19 cellular contexts compared by ENCODE assay signal in genomic region chr4:55609393-55609821, GRCh38. TPM values are rescaled to one million over a fixed set of nuclear protein-coding genes. Genes with fewer than 3 reads are reported as not detected.
A peak's percentile ranks its signal among the peaks of the same experiment; 100 is the strongest.
DNase-seq lines count a peak whose midpoint lies in the region; ATAC-seq, FAIRE-seq and TF ChIP-seq lines count a peak whose summit lies in the region.
"Had no signal": no experiment of that assay in that cellular context is flagged by ENCODE, and none has a peak within 500 bp of the region (broad histone marks: within the 10 kb centered on the region; RNA-seq: fewer than 3 reads in every experiment).

No MANE protein-coding gene starts in this region.

- dilution Hi-C loops in mammary epithelial cell (cut with HindIII; ENCODE audit: low sequenced_read_pairs), result no loop called here

- CTCF ChIA-PET in CD8-positive, alpha-beta memory T cell (lab: Charles Lee), result no interaction called here
- CTCF ChIA-PET in mammary epithelial cell (lab: Charles Lee; ENCODE audit: low non-redundant PET), result interaction anchor here (0.6 to 0.7 kb wide), 4 partner anchors 182 to 638 kb away, joined by 3 to 22 read pairs (median 8); no protein-coding TSS in a partner anchor

- intact Hi-C loops in mammary epithelial cell (cut with micrococcal nuclease), result loop anchor here (5.0 kb wide), 1 partner anchor 62 kb away; the partner anchor contains the start of gene CLOCK

- H3K27me3 ChIP-seq in CD8-positive, alpha-beta memory T cell (ENCODE audit: insufficient read depth, low read length, poor library complexity, severe bottlenecking), result no peaks in the 10 kb centered on the region
- H3K27me3 ChIP-seq in mammary epithelial cell (ENCODE audit: insufficient read depth, low read length) (no peaks in the 10 kb centered on the region), neural progenitor cell (no peaks in the 10 kb centered on the region)
- H3K27me3 ChIP-seq: BLaER1, esophagus muscularis mucosa had no signal

- in situ Hi-C loops in mammary epithelial cell (cut with MboI; ENCODE audit: low sequenced_read_pairs in 2 of 2), result no loop called here

- H3K4me3 Mint-ChIP-seq in CD8-positive, alpha-beta memory T cell, result peak overlapping the region in 6 of 7 donors; percentile 43 to 80 (median 54)
- H3K4me3 Mint-ChIP-seq in neural progenitor cell, result no peak overlapping the region
- H3K4me3 Mint-ChIP-seq: activated CD4-positive, alpha-beta T cell treated with anti-CD3 and anti-CD28 coated beads, Interleukin-2, amount 10 ng/mL, durations not matched to agents 7 days and 5 days; nephron had no signal

- no peaks in the 10 kb centered on the region for H3K36me3 Mint-ChIP-seq in CD8-positive, alpha-beta memory T cell
- H3K36me3 Mint-ChIP-seq in neural progenitor cell, result no peaks in the 10 kb centered on the region

- no TSS peak for BruUV-seq in mammary epithelial cell (replicated peaks; lab: Mats Ljungman, UMichigan)

- TF ChIP-seq CTCF in mammary epithelial cell (conservative IDR thresholded peaks at IDR 0.05 in 1 of 2, IDR thresholded peaks at IDR 0.05 in 1 of 2; ENCODE audit: extremely low read depth in 1 of 2, insufficient read depth in 1 of 2, low read depth in 1 of 2, low read length in 2 of 2), result no peak
- TF ChIP-seq CTCF in neural progenitor cell (IDR thresholded peaks at IDR 0.05), result no peak

- DNase-seq in CD8-positive, alpha-beta memory T cell, result no peak
- DNase-seq in Jurkat, Clone E6-1 (ENCODE audit: low read depth, low spot score), result peak; percentile 44
- peak; percentile 97 for DNase-seq in mammary epithelial cell
- DNase-seq in neural progenitor cell (ENCODE audit: low spot score), result peak; percentile 13
- no peak for DNase-seq in activated CD4-positive, alpha-beta T cell treated with anti-CD3 and anti-CD28 coated beads for 48 hours
- DNase-seq in HTR-8/SVneo (ENCODE audit: insufficient read length, low spot score), result no peak
- DNase-seq in left lobe of liver (ENCODE audit: low spot score), result no peak
- DNase-seq: activated CD4-positive, alpha-beta T cell treated with anti-CD3 and anti-CD28 coated beads, Interleukin-2, amount 10 ng/mL, durations not matched to agents 7 days and 5 days; activated effector memory CD4-positive, alpha-beta T cell treated with Interleukin-2 at 50 U/mL for 16 hours; central memory CD4-positive, alpha-beta T cell; GDM1; NCI-H1417 treated with DMSO at 0.1 percent for 48 hours; stimulated activated CD4-positive, alpha-beta T cell treated with anti-CD3 and anti-CD28 coated beads, Interleukin-12 subunit alpha, Interleukin-12 subunit beta, amount 100 ng/mL, for 4 hours; SW 1271 had no signal

- H3K27me3 Mint-ChIP-seq in CD8-positive, alpha-beta memory T cell, result peaks cover 3 to 9% of the 10 kb centered on the region in 2 donors
- no peaks in the 10 kb centered on the region for H3K27me3 Mint-ChIP-seq in neural progenitor cell (ENCODE audit: insufficient read depth, low read depth)

- no peaks in the 10 kb centered on the region for H3K9me3 Mint-ChIP-seq in CD8-positive, alpha-beta memory T cell
- no peaks in the 10 kb centered on the region for H3K9me3 Mint-ChIP-seq in neural progenitor cell
- H3K9me3 Mint-ChIP-seq: activated CD4-positive, alpha-beta T cell treated with anti-CD3 and anti-CD28 coated beads, Interleukin-2, amount 10 ng/mL, durations not matched to agents 7 days and 5 days; nephron had no signal

- H3K27ac ChIP-seq in CD8-positive, alpha-beta memory T cell (ENCODE audit: low read depth, low read length), result no peak overlapping the region
- peak overlapping the region; percentile 97 for H3K27ac ChIP-seq in mammary epithelial cell (ENCODE audit: insufficient read depth, low read depth, low read length)
- no peak overlapping the region for H3K27ac ChIP-seq in neural progenitor cell
- H3K27ac ChIP-seq: BLaER1, esophagus muscularis mucosa had no signal

- no peak overlapping the region for H3K4me3 ChIP-seq in CD8-positive, alpha-beta memory T cell (ENCODE audit: low read length)
- no peak overlapping the region for H3K4me3 ChIP-seq in Jurkat, Clone E6-1 (ENCODE audit: low read length)
- peak overlapping the region in 1 of 3 experiments; percentile 35 for H3K4me3 ChIP-seq in mammary epithelial cell (replicated peaks in 1 of 3; ENCODE audit: insufficient read depth in 1 of 3, low read depth in 2 of 3, low read length in 3 of 3)
- no peak overlapping the region for H3K4me3 ChIP-seq in neural progenitor cell
- H3K4me3 ChIP-seq: BLaER1, esophagus muscularis mucosa had no signal

- no peaks in the 10 kb centered on the region for H3K9me3 ChIP-seq in CD8-positive, alpha-beta memory T cell (ENCODE audit: low read length)
- H3K9me3 ChIP-seq in mammary epithelial cell (replicated peaks; ENCODE audit: insufficient read depth, low read length) (no peaks in the 10 kb centered on the region), neural progenitor cell (ENCODE audit: low read depth) (no peaks in the 10 kb centered on the region)
- H3K9me3 ChIP-seq: BLaER1, esophagus muscularis mucosa had no signal

- POLR2A ChIA-PET in CD8-positive, alpha-beta memory T cell (lab: Charles Lee), result no interaction called here

- H3F3A ChIP-seq in neural progenitor cell (ENCODE audit: low read depth), result peaks cover 8% of the 10 kb centered on the region

- FAIRE-seq in HTR-8/SVneo (lab: Jason Lieb, UNC), result no peak
- FAIRE-seq: islet of Langerhans had no signal

- H3K79me2 ChIP-seq in mammary epithelial cell (ENCODE audit: insufficient read depth, low read length) (no peaks in the 10 kb centered on the region), neural progenitor cell (ENCODE audit: low read depth) (no peaks in the 10 kb centered on the region)

- ATAC-seq in left lobe of liver (no peak), SK-N-SH treated with all-trans-retinoic acid at 6 μM for 48 hours (no peak)

- H3K4me1 ChIP-seq in CD8-positive, alpha-beta memory T cell (ENCODE audit: insufficient read depth, low read length), result no peaks in the 10 kb centered on the region
- H3K4me1 ChIP-seq in mammary epithelial cell (ENCODE audit: insufficient read depth, low read length) (peaks cover 36% of the 10 kb centered on the region), neural progenitor cell (peaks cover 5% of the 10 kb centered on the region)
- H3K4me1 ChIP-seq: BLaER1, esophagus muscularis mucosa had no signal

- WGBS in mammary epithelial cell (ENCODE audit: low coverage, missing lambda C conversion rate), result 0% methylated on average over 5 of the region's 6 CpGs

- H3K4me1 Mint-ChIP-seq in CD8-positive, alpha-beta memory T cell, result peaks cover 6 to 11% (median 7%) of the 10 kb centered on the region in 3 donors
- H3K4me1 Mint-ChIP-seq in neural progenitor cell, result peaks cover 6% of the 10 kb centered on the region

- H2AFZ ChIP-seq in mammary epithelial cell (ENCODE audit: low read depth, low read length) (peak overlapping the region; percentile 73), neural progenitor cell (replicated peaks) (peak overlapping the region; percentile 38)

- H3K27ac Mint-ChIP-seq in CD8-positive, alpha-beta memory T cell, result peak overlapping the region in 7 of 8 donors; percentile 11 to 77 (median 62)
- peak overlapping the region; percentile 82 for H3K27ac Mint-ChIP-seq in neural progenitor cell
- H3K27ac Mint-ChIP-seq: activated CD4-positive, alpha-beta T cell treated with anti-CD3 and anti-CD28 coated beads, Interleukin-2, amount 10 ng/mL, durations not matched to agents 7 days and 5 days had no signal

- H4K20me1 ChIP-seq in mammary epithelial cell (ENCODE audit: insufficient read depth, low read length) (no peaks in the 10 kb centered on the region), neural progenitor cell (ENCODE audit: low read depth) (no peaks in the 10 kb centered on the region)
- H4K20me1 ChIP-seq: BLaER1 had no signal

- peak overlapping the region; percentile 65 for H3K9ac ChIP-seq in mammary epithelial cell (ENCODE audit: insufficient read depth, low read length)
- H3K9ac ChIP-seq in neural progenitor cell, result no peak overlapping the region
- H3K9ac ChIP-seq: BLaER1 had no signal

- H3K36me3 ChIP-seq in CD8-positive, alpha-beta memory T cell (ENCODE audit: insufficient read depth, low read length), result no peaks in the 10 kb centered on the region
- no peaks in the 10 kb centered on the region for H3K36me3 ChIP-seq in mammary epithelial cell (ENCODE audit: insufficient read depth, low read length)
- H3K36me3 ChIP-seq in neural progenitor cell, result no peaks in the 10 kb centered on the region
- H3K36me3 ChIP-seq: BLaER1, esophagus muscularis mucosa had no signal

- H3K4me2 ChIP-seq in mammary epithelial cell (ENCODE audit: insufficient read depth, low read depth, low read length) (peak overlapping the region; percentile 92), neural progenitor cell (no peak overlapping the region)
- H3K4me2 ChIP-seq: BLaER1 had no signal

TF ChIP-seq in SK-N-SH treated with all-trans-retinoic acid at 6 μM for 48 hours, 23 proteins besides CTCF, POLR2A, EP300 and RAD21:
- no peak for TF ChIP-seq TOX (CRISPR knock-in tag; IDR thresholded peaks at IDR 0.05; ENCODE audit: borderline replicate concordance)
- TF ChIP-seq OSR1 (CRISPR knock-in tag; IDR thresholded peaks at IDR 0.05), result no peak
- TF ChIP-seq ZFP3 (CRISPR knock-in tag; IDR thresholded peaks at IDR 0.05), result no peak

RNA-seq across cellular contexts. Expression of gene PDCL2, which starts 17.4 kb away (rescaled TPM):
- not detected for total RNA-seq in CD8-positive, alpha-beta memory T cell
- polyA plus RNA-seq in CD8-positive, alpha-beta memory T cell, result not detected
- polyA plus RNA-seq in Jurkat, Clone E6-1 (2012; ENCODE audit: insufficient read depth, insufficient read length), result not detected
- total RNA-seq in mammary epithelial cell (not detected), neural progenitor cell (ENCODE audit: low replicate concordance) (not detected in 2 replicates), left lobe of liver (not detected)
- polyA plus RNA-seq in mammary epithelial cell, result not detected
- polyA minus RNA-seq in mammary epithelial cell, result not detected
- total RNA-seq: activated CD4-positive, alpha-beta T cell treated with anti-CD3 and anti-CD28 coated beads, Interleukin-2, amount 10 ng/mL, durations not matched to agents 7 days and 5 days; esophagus muscularis mucosa had no signal

RNA-seq across cellular contexts. Expression of gene NMU, which starts 26.7 kb away (rescaled TPM):
- total RNA-seq in CD8-positive, alpha-beta memory T cell, result not detected
- 2.2 TPM for polyA plus RNA-seq in CD8-positive, alpha-beta memory T cell
- polyA plus RNA-seq in Jurkat, Clone E6-1 (2012; ENCODE audit: insufficient read depth, insufficient read length), result 13.4 TPM
- 1 to 10 TPM in 1 of 2 donors, not detected in 1; 1.7 TPM for total RNA-seq in mammary epithelial cell
- polyA plus RNA-seq in mammary epithelial cell, result 5.6 TPM
- not detected for polyA minus RNA-seq in mammary epithelial cell
- total RNA-seq in neural progenitor cell (ENCODE audit: low replicate concordance), result 1.8 and 3.8 TPM in 2 replicates
- total RNA-seq in left lobe of liver, result 0.65 TPM
- total RNA-seq: esophagus muscularis mucosa had no signal

Comparison
In these comparisons a context has a peak if more than half of its experiments do, and no peak if none do; other contexts are left out.
1. DNase-seq: peak in Jurkat, Clone E6-1 (single experiment), mammary epithelial cell (single experiment) and neural progenitor cell (single experiment); none in CD8-positive, alpha-beta memory T cell (0 of 5), activated CD4-positive, alpha-beta T cell treated with anti-CD3 and anti-CD28 coated beads for 48 hours (single experiment), HTR-8/SVneo (single experiment) and left lobe of liver (single experiment).